In genomic region chr22:48744283-48744641, GRCh38 we compare ENCODE assay signal across 15 cellular contexts.
A peak's percentile ranks its signal among the peaks of the same experiment; 100 is the strongest.
DNase-seq lines count a peak whose midpoint lies in the region; ATAC-seq, FAIRE-seq and TF ChIP-seq lines count a peak whose summit lies in the region.
"Had no signal": no experiment of that assay in that cellular context is flagged by ENCODE, and none has a peak within 500 bp of the region (broad histone marks: within the 10 kb centered on the region; RNA-seq: fewer than 3 reads in every experiment).

No MANE protein-coding gene starts in this region.

- no peaks in the 10 kb centered on the region for H3K9me3 ChIP-seq in kidney (ENCODE audit: control insufficient read depth in 1 of 2, low read length in 2 of 2)

- no peak for ATAC-seq in Right ventricle myocardium superior (ENCODE audit: poor library complexity)
- ATAC-seq in omental fat pad (ENCODE audit: low FRiP score), result no peak
- no peak for ATAC-seq in HG02973 (IDR thresholded peaks at IDR 0.05; ENCODE audit: unreplicated experiment)

- intact Hi-C loops in cardiac septum (cut with DNase I) (no loop called here), Right ventricle myocardium superior (cut with DNase I) (no loop called here), kidney (cut with DNase I) (no loop called here)

- no peaks in the 10 kb centered on the region for H3K4me1 ChIP-seq in kidney (ENCODE audit: control insufficient read depth in 1 of 2, insufficient read depth in 1 of 2, low read depth in 1 of 2, low read length in 2 of 2)

- peak; percentile 51 for DNase-seq in cardiac septum (ENCODE audit: low spot score)
- no peak for DNase-seq in Right ventricle myocardium superior
- peak; percentile 15 for DNase-seq in ecto neural progenitor cell (ENCODE audit: low spot score)
- DNase-seq in omental fat pad (ENCODE audit: low spot score), result peak; percentile 6
- peak; percentile 37 for DNase-seq in ureter (ENCODE audit: low spot score)
- DNase-seq in kidney, result no peak
- DNase-seq: Calu3, H9, Karpas-422, MM.1S, NCI-H1105 treated with DMSO at 0.1 percent for 48 hours, NCI-H187 treated with DMSO at 0.1 percent for 48 hours, NCI-H446, NCI-H748 treated with DMSO at 0.1 percent for 48 hours had no signal

- no peak overlapping the region for H3K4me3 ChIP-seq in kidney (ENCODE audit: low read length in 2 of 2)

- no peak for TF ChIP-seq CTCF in omental fat pad (IDR thresholded peaks at IDR 0.05)
- no peak for TF ChIP-seq CTCF in kidney (IDR thresholded peaks at IDR 0.05; ENCODE audit: borderline replicate concordance, extremely low read depth, insufficient read depth)

- H3K9ac ChIP-seq in kidney (ENCODE audit: low read length in 2 of 2), result no peak overlapping the region

- no peaks in the 10 kb centered on the region for H3K36me3 ChIP-seq in kidney (ENCODE audit: control insufficient read depth in 1 of 2, insufficient read depth in 2 of 2, low read length in 2 of 2)

- H3K27ac ChIP-seq in kidney (ENCODE audit: low read depth in 2 of 2, low read length in 2 of 2), result no peak overlapping the region

- FAIRE-seq in kidney (lab: Jason Lieb, UNC), result no peak

Comparison
In these comparisons a context has a peak if more than half of its experiments do, and no peak if none do; other contexts are left out.
1. DNase-seq: peak in cardiac septum (single experiment), ecto neural progenitor cell (single experiment), omental fat pad (single experiment) and ureter (single experiment); none in Right ventricle myocardium superior (single experiment) and kidney (single experiment).